27 cellular contexts compared by ENCODE assay signal in genomic region chr7:39529582-39529981, GRCh38. TPM values are rescaled to one million over a fixed set of nuclear protein-coding genes. Genes with fewer than 3 reads are reported as not detected.
DNase-seq lines count a peak whose midpoint lies in the region; ATAC-seq and TF ChIP-seq lines count a peak whose summit lies in the region.
"Had no signal": no experiment of that assay in that cellular context is flagged by ENCODE, and none has a peak within 500 bp of the region (broad histone marks: within the 10 kb centered on the region; RNA-seq: fewer than 3 reads in every experiment).

No MANE protein-coding gene starts in this region.

- H4K20me1 ChIP-seq in DND-41 (ENCODE audit: insufficient read depth, low read length) = no peaks in the 10 kb centered on the region
- H4K20me1 ChIP-seq: BLaER1; BLaER1 treated with 17β-estradiol and CSF1 and Interleukin-3, amounts not matched to agents 10 nM and 100 nM had no signal

- H3K4me1 ChIP-seq in DND-41 (ENCODE audit: insufficient read depth, low read length) (peaks cover 23% of the 10 kb centered on the region), mucosa of descending colon (ENCODE audit: low read depth) (no peaks in the 10 kb centered on the region)
- H3K4me1 ChIP-seq: A549, BE2C, BLaER1, Caco-2 had no signal

- H3K27ac ChIP-seq in DND-41 (ENCODE audit: low read length) = peak overlapping the region; percentile 58
- H3K27ac ChIP-seq: 22Rv1; A549; BLaER1; BLaER1 treated with 17β-estradiol and CSF1 and Interleukin-3, amounts not matched to agents 10 nM and 100 nM; C4-2B had no signal

- H3K27me3 ChIP-seq in DND-41 (ENCODE audit: insufficient read depth, low read length, poor library complexity) = no peaks in the 10 kb centered on the region
- H3K27me3 ChIP-seq: BLaER1; BLaER1 treated with 17β-estradiol and CSF1 and Interleukin-3, amounts not matched to agents 10 nM and 100 nM had no signal

- DNase-seq in DND-41 (peak; percentile 36), mucosa of descending colon (no peak), NCI-H1105 treated with DMSO at 0.1 percent for 48 hours (lab: John Stamatoyannopoulos, UW) (no peak), hypothalamus (lab: John Stamatoyannopoulos, UW) (no peak)
- peak; percentile 58 for DNase-seq in Jurkat, Clone E6-1 (ENCODE audit: low read depth, low spot score)
- DNase-seq: 8988T; ACHN; AML-193; BE2C; C1 segment of cervical spinal cord; Caco-2; Calu3; CD4-positive, alpha-beta memory T cell; CD4-positive, alpha-beta T cell; CD4-positive, CD25-positive, alpha-beta regulatory T cell; CD8-positive, alpha-beta memory T cell; CD8-positive, alpha-beta T cell; COR-L47; DMS153; DMS53; EL had no signal

- peak; percentile 75 for ATAC-seq in DND-41 (ENCODE audit: insufficient read depth, low read depth)
- ATAC-seq in mucosa of descending colon = peak; percentile 58
- no peak for ATAC-seq in GM21528 (IDR thresholded peaks at IDR 0.05; ENCODE audit: low FRiP score, unreplicated experiment)
- ATAC-seq: A549; CD8-positive, alpha-beta T cell had no signal

- no peaks in the 10 kb centered on the region for H3K79me2 ChIP-seq in DND-41 (ENCODE audit: insufficient read depth, low read length)

- no peak overlapping the region for H3K4me3 ChIP-seq in DND-41 (ENCODE audit: low read depth in 1 of 2, low read length in 2 of 2)
- no peak overlapping the region for H3K4me3 ChIP-seq in Jurkat, Clone E6-1 (ENCODE audit: low read length)
- H3K4me3 ChIP-seq in mucosa of descending colon = no peak overlapping the region
- H3K4me3 ChIP-seq: A549; BLaER1; BLaER1 treated with 17β-estradiol and CSF1 and Interleukin-3, amounts not matched to agents 10 nM and 100 nM had no signal

- H3K9ac ChIP-seq in DND-41 (ENCODE audit: low read depth, low read length) = no peak overlapping the region
- H3K9ac ChIP-seq: BLaER1; BLaER1 treated with 17β-estradiol and CSF1 and Interleukin-3, amounts not matched to agents 10 nM and 100 nM had no signal

- H3K36me3 ChIP-seq in DND-41 (ENCODE audit: insufficient read depth, low read length) (no peaks in the 10 kb centered on the region), mucosa of descending colon (ENCODE audit: low read depth) (no peaks in the 10 kb centered on the region)
- H3K36me3 ChIP-seq: BE2C; BLaER1; BLaER1 treated with 17β-estradiol and CSF1 and Interleukin-3, amounts not matched to agents 10 nM and 100 nM had no signal

- no peaks in the 10 kb centered on the region for H3K9me3 ChIP-seq in DND-41 (ENCODE audit: insufficient read depth, low read length, severe bottlenecking)
- no peaks in the 10 kb centered on the region for H3K9me3 ChIP-seq in mucosa of descending colon
- H3K9me3 ChIP-seq: A549, BE2C, BLaER1, Caco-2 had no signal

- intact Hi-C loops in mucosa of descending colon (cut with DNase I, micrococcal nuclease) = no loop called here

- H3K4me2 ChIP-seq in DND-41 (ENCODE audit: insufficient read depth, low read length) = peak overlapping the region; percentile 6
- H3K4me2 ChIP-seq: A549; BLaER1; BLaER1 treated with 17β-estradiol and CSF1 and Interleukin-3, amounts not matched to agents 10 nM and 100 nM had no signal

- H2AFZ ChIP-seq in DND-41 (ENCODE audit: low read depth, low read length) = no peak overlapping the region

- TF ChIP-seq CTCF in DND-41 (IDR thresholded peaks at IDR 0.05; ENCODE audit: borderline replicate concordance, extremely low read depth, low read length, poor library complexity, severe bottlenecking) (no peak), mucosa of descending colon (IDR thresholded peaks at IDR 0.05) (no peak)

RNA-seq across cellular contexts. Expression of gene YAE1, which starts 36.6 kb away (rescaled TPM):
- 26.6 TPM for polyA plus RNA-seq in Jurkat, Clone E6-1 (2012; ENCODE audit: insufficient read depth, insufficient read length)
- 10 to 100 TPM; 19.8 to 24.2 (median 23.3) TPM for total RNA-seq in mucosa of descending colon

Comparison
In these comparisons a context has a peak if more than half of its experiments do, and no peak if none do; other contexts are left out.
1. DNase-seq: peak in DND-41 (single experiment) and Jurkat, Clone E6-1 (single experiment); none in mucosa of descending colon (0 of 3), NCI-H1105 treated with DMSO at 0.1 percent for 48 hours (single experiment) and hypothalamus (0 of 51).